In genomic region chr17:49952209-49952911, GRCh38 we compare ENCODE assay signal across 1 cellular context.
TF ChIP-seq lines count a peak whose summit lies in the region.

No MANE protein-coding gene starts in this region.

TF ChIP-seq in WTC11, 78 proteins besides CTCF, POLR2A, EP300 and RAD21 (continued from another document):
- TF ChIP-seq ZNF423 (CRISPR knock-in tag; IDR thresholded peaks at IDR 0.05) (no peak), FOXK1 (CRISPR knock-in tag; IDR thresholded peaks at IDR 0.05) (no peak)
